In genomic region chr6:162621246-162621645, GRCh38 we compare ENCODE assay signal across 12 cellular contexts.
DNase-seq lines count a peak whose midpoint lies in the region; ATAC-seq and TF ChIP-seq lines count a peak whose summit lies in the region.
"Had no signal": no experiment of that assay in that cellular context is flagged by ENCODE, and none has a peak within 500 bp of the region (broad histone marks: within the 10 kb centered on the region; RNA-seq: fewer than 3 reads in every experiment).

No MANE protein-coding gene starts in this region.

- CTCF ChIA-PET in HCT116 (lab: Charles Lee): no interaction called here
- CTCF ChIA-PET in activated CD8-positive, alpha-beta T cell treated with anti-CD3 and anti-CD28 coated beads, Interleukin-2, amount 10 ng/mL, durations not matched to agents 7 days and 5 days (lab: Charles Lee): no interaction called here

- no peak overlapping the region for H3K9ac ChIP-seq in HCT116 (ENCODE audit: low read length)

- H4K20me1 ChIP-seq in HCT116 (ENCODE audit: insufficient read depth): no peaks in the 10 kb centered on the region

- no peak overlapping the region for H3K4me2 ChIP-seq in HCT116 (ENCODE audit: low read length)

- H3K4me3 Mint-ChIP-seq in activated CD8-positive, alpha-beta T cell treated with anti-CD3 and anti-CD28 coated beads, Interleukin-2, amount 10 ng/mL, durations not matched to agents 7 days and 5 days: no peak overlapping the region
- H3K4me3 Mint-ChIP-seq: memory B cell had no signal

- no peak overlapping the region for H2AFZ ChIP-seq in HCT116 (ENCODE audit: low read depth, low read length, poor library complexity, severe bottlenecking)

- H3K9me3 ChIP-seq in HCT116 (ENCODE audit: control insufficient read depth in 1 of 2, insufficient read depth in 1 of 2, low read depth in 1 of 2, low read length in 2 of 2): no peaks in the 10 kb centered on the region; a peak in 1 of 4 replicates
- H3K9me3 ChIP-seq: spleen had no signal

- H3K4me3 ChIP-seq in HCT116 (replicated peaks in 1 of 2; ENCODE audit: low read depth in 1 of 2, low read length in 2 of 2): no peak overlapping the region
- H3K4me3 ChIP-seq: spleen had no signal

- intact Hi-C loops in HCT116 (cut with micrococcal nuclease): no loop called here

- H3K4me1 Mint-ChIP-seq in activated CD8-positive, alpha-beta T cell treated with anti-CD3 and anti-CD28 coated beads, Interleukin-2, amount 10 ng/mL, durations not matched to agents 7 days and 5 days (ENCODE audit: low read depth): peaks cover 4% of the 10 kb centered on the region

- no peak for TF ChIP-seq CTCF in HCT116 (IDR thresholded peaks at IDR 0.05 in 2 of 3, conservative IDR thresholded peaks at IDR 0.05 in 1 of 3; ENCODE audit: borderline replicate concordance in 1 of 3, insufficient read depth in 1 of 3, low read depth in 2 of 3, low read length in 2 of 3)

- ATAC-seq in HCT116 (peak; percentile 83), GM19467 (IDR thresholded peaks at IDR 0.05; ENCODE audit: unreplicated experiment) (no peak)
- no peak for ATAC-seq in activated CD8-positive, alpha-beta T cell treated with anti-CD3 and anti-CD28 coated beads, Interleukin-2, amount 10 ng/mL, durations not matched to agents 7 days and 5 days

- no peaks in the 10 kb centered on the region for H3K27me3 Mint-ChIP-seq in activated CD8-positive, alpha-beta T cell treated with anti-CD3 and anti-CD28 coated beads, Interleukin-2, amount 10 ng/mL, durations not matched to agents 7 days and 5 days (ENCODE audit: low read depth)
- H3K27me3 Mint-ChIP-seq: memory B cell had no signal

- no peak overlapping the region for H3K27ac Mint-ChIP-seq in activated CD8-positive, alpha-beta T cell treated with anti-CD3 and anti-CD28 coated beads, Interleukin-2, amount 10 ng/mL, durations not matched to agents 7 days and 5 days
- H3K27ac Mint-ChIP-seq: memory B cell had no signal

- H3K79me2 ChIP-seq in HCT116 (ENCODE audit: insufficient read depth, low read length): no peaks in the 10 kb centered on the region

- POLR2A ChIA-PET in HCT116 (lab: Charles Lee): no interaction called here
- POLR2A ChIA-PET in activated CD8-positive, alpha-beta T cell treated with anti-CD3 and anti-CD28 coated beads, Interleukin-2, amount 10 ng/mL, durations not matched to agents 7 days and 5 days (lab: Charles Lee): no interaction called here

- H3K4me1 ChIP-seq in HCT116 (ENCODE audit: control insufficient read depth in 1 of 2, insufficient read depth in 2 of 2, low read length in 2 of 2): peaks cover 4 to 5% of the 10 kb centered on the region in 2 experiments; a peak in 1 of 4 replicates
- H3K4me1 ChIP-seq: spleen had no signal

- H3K9me2 ChIP-seq in HCT116 (ENCODE audit: insufficient read depth): no peaks in the 10 kb centered on the region

- no TSS peak for BruUV-seq in HCT116 (replicated peaks; lab: Mats Ljungman, UMichigan)

- TF ChIP-seq POLR2A in HCT116 (IDR thresholded peaks at IDR 0.05; ENCODE audit: borderline replicate concordance, extremely low read depth, insufficient read depth, insufficient read length): no peak

- TF ChIP-seq RAD21 in HCT116 (IDR thresholded peaks at IDR 0.05; ENCODE audit: low read depth): no peak

- DNase-seq in ELF-1 (ENCODE audit: low read depth, low spot score) (peak; percentile 59), HCT116 (ENCODE audit: low read depth, low spot score) (peak; percentile 48), left kidney (ENCODE audit: low read depth, low spot score) (peak; percentile 70), DMS153 treated with DMSO at 0.1 percent for 48 hours (lab: John Stamatoyannopoulos, UW; ENCODE audit: unreplicated experiment) (no peak), medulla oblongata (ENCODE audit: extremely low spot score) (no peak)
- DNase-seq in activated CD8-positive, alpha-beta T cell treated with anti-CD3 and anti-CD28 coated beads, Interleukin-2, amount 10 ng/mL, durations not matched to agents 7 days and 5 days: peak; percentile 21
- DNase-seq in effector CD4-positive, alpha-beta T cell: no peak
- DNase-seq: NCI-H1105, spleen, substantia nigra had no signal

- no peaks in the 10 kb centered on the region for H3K36me3 ChIP-seq in HCT116 (ENCODE audit: control insufficient read depth in 1 of 2, insufficient read depth in 2 of 2, low read length in 2 of 2)
- H3K36me3 ChIP-seq: spleen had no signal

- no peaks in the 10 kb centered on the region for H3K36me3 Mint-ChIP-seq in activated CD8-positive, alpha-beta T cell treated with anti-CD3 and anti-CD28 coated beads, Interleukin-2, amount 10 ng/mL, durations not matched to agents 7 days and 5 days (ENCODE audit: low read depth)
- H3K36me3 Mint-ChIP-seq: memory B cell had no signal

- no peaks in the 10 kb centered on the region for H3K9me3 Mint-ChIP-seq in activated CD8-positive, alpha-beta T cell treated with anti-CD3 and anti-CD28 coated beads, Interleukin-2, amount 10 ng/mL, durations not matched to agents 7 days and 5 days (ENCODE audit: insufficient read depth)
- H3K9me3 Mint-ChIP-seq: memory B cell had no signal

- H3K27ac ChIP-seq in HCT116 (ENCODE audit: low read depth, low read length): no peak overlapping the region
- H3K27ac ChIP-seq: spleen had no signal

- RAD21 ChIA-PET in HCT116 (lab: Charles Lee; ENCODE audit: low non-redundant PET in 1 of 2, low total read pairs in 2 of 2, uncharacterized antibody in 2 of 2, unreplicated experiment in 2 of 2): no interaction called here

- no peaks in the 10 kb centered on the region for H3K27me3 ChIP-seq in HCT116 (ENCODE audit: insufficient read depth, low read length)
- H3K27me3 ChIP-seq: spleen had no signal

TF ChIP-seq in HCT116, 20 proteins besides CTCF, POLR2A, EP300 and RAD21:
- TF ChIP-seq, protein P1, sequence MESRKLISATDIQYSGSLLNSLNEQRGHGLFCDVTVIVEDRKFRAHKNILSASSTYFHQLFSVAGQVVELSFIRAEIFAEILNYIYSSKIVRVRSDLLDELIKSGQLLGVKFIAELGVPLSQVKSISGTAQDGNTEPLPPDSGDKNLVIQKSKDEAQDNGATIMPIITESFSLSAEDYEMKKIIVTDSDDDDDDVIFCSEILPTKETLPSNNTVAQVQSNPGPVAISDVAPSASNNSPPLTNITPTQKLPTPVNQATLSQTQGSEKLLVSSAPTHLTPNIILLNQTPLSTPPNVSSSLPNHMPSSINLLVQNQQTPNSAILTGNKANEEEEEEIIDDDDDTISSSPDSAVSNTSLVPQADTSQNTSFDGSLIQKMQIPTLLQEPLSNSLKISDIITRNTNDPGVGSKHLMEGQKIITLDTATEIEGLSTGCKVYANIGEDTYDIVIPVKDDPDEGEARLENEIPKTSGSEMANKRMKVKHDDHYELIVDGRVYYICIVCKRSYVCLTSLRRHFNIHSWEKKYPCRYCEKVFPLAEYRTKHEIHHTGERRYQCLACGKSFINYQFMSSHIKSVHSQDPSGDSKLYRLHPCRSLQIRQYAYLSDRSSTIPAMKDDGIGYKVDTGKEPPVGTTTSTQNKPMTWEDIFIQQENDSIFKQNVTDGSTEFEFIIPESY (IDR thresholded peaks at IDR 0.05; ENCODE audit: extremely low read depth, insufficient replicate concordance, low read length): no peak
- peak; percentile 21; the same call in 1 of the 2 replicates for TF ChIP-seq SP1 (IDR thresholded peaks at IDR 0.05; ENCODE audit: low read depth)
- peak; percentile 48 for TF ChIP-seq CEBPB (IDR thresholded peaks at IDR 0.05; ENCODE audit: low read depth)
- no peak for TF ChIP-seq SRF (IDR thresholded peaks at IDR 0.05; ENCODE audit: low read depth)
- TF ChIP-seq JUND (IDR thresholded peaks at IDR 0.05): peak; percentile 42; the same call in 1 of the 2 replicates
- TF ChIP-seq, protein P2, sequence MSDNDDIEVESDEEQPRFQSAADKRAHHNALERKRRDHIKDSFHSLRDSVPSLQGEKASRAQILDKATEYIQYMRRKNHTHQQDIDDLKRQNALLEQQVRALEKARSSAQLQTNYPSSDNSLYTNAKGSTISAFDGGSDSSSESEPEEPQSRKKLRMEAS (IDR thresholded peaks at IDR 0.05): peak; percentile 40; the same call in 1 of the 2 replicates
- no peak for TF ChIP-seq ZFX (IDR thresholded peaks at IDR 0.05)
- TF ChIP-seq EZH2 (IDR thresholded peaks at IDR 0.05): no peak
- TF ChIP-seq ELF1 (IDR thresholded peaks at IDR 0.05; ENCODE audit: borderline replicate concordance, low read depth): no peak
- TF ChIP-seq, protein P3, sequence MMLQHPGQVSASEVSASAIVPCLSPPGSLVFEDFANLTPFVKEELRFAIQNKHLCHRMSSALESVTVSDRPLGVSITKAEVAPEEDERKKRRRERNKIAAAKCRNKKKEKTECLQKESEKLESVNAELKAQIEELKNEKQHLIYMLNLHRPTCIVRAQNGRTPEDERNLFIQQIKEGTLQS (IDR thresholded peaks at IDR 0.05): no peak
- TF ChIP-seq FOSL1 (IDR thresholded peaks at IDR 0.05; ENCODE audit: low read depth): peak; percentile 19; the same call in 1 of the 2 replicates

Comparison
In these comparisons a context has a peak if more than half of its experiments do, and no peak if none do; other contexts are left out.
1. DNase-seq: peak in ELF-1 (single experiment), HCT116 (single experiment), activated CD8-positive, alpha-beta T cell treated with anti-CD3 and anti-CD28 coated beads, Interleukin-2, amount 10 ng/mL, durations not matched to agents 7 days and 5 days (single experiment) and left kidney (single experiment); none in DMS153 treated with DMSO at 0.1 percent for 48 hours (single experiment), medulla oblongata (single experiment) and effector CD4-positive, alpha-beta T cell (single experiment).